ENCODE assay signal across 12 cellular contexts in the genomic region with DNA sequence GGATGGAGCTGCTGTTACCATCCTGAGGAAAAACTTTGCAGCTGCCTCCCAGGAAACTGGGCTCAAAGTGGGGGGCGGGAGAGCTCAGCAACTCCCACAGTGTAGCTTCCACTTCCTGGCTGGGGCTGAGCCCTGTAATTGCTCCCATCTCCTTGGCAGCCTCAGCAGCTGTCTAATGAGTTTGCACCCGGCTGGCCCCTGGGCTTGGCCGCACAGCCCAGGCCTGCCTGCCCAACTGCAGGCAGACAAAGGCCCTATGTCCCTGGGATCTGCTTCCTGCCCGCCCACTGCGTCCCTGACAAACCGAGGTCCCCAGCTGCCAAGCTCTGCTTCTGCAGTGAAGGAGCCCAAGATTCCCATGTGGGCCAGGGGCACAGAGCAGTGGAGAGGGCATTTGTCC. TPM values are rescaled to one million over a fixed set of nuclear protein-coding genes. Genes with fewer than 3 reads are reported as not detected.
A peak's percentile ranks its signal among the peaks of the same experiment; 100 is the strongest.
DNase-seq lines count a peak whose midpoint lies in the region; ATAC-seq lines count a peak whose summit lies in the region.
"Had no signal": no experiment of that assay in that cellular context is flagged by ENCODE, and none has a peak within 500 bp of the region (broad histone marks: within the 10 kb centered on the region; RNA-seq: fewer than 3 reads in every experiment).

No MANE protein-coding gene starts in this region.

- WGBS in mesendoderm (ENCODE audit: extremely low coverage, insufficient coverage, low lambda C conversion rate): no CpG with 5 or more reads among the region's 6 CpGs

- H2BK5ac ChIP-seq in mesendoderm (ENCODE audit: low read length): no peak overlapping the region

- no peak overlapping the region for H3K4me3 ChIP-seq in mesendoderm (ENCODE audit: low read length)

- no peaks in the 10 kb centered on the region for H3K79me2 ChIP-seq in mesendoderm (ENCODE audit: control insufficient read depth, insufficient read depth, low read length)

- peak; percentile 36 for DNase-seq in M059J (ENCODE audit: low read depth)
- peak in 54 of 56 donors; percentile 22 to 93 (median 76) for DNase-seq in amygdala (lab: John Stamatoyannopoulos, UW)
- peak; percentile 67 for DNase-seq in inferior parietal cortex (ENCODE audit: extremely low spot score)
- peak; percentile 77 for DNase-seq in sciatic nerve (ENCODE audit: low spot score)
- DNase-seq in GM19240 (ENCODE audit: insufficient read length, low spot score): no peak
- no peak for DNase-seq in mesendoderm
- DNase-seq: activated CD4-positive, alpha-beta T cell treated with anti-CD3 and anti-CD28 coated beads, Interleukin-2, amount 50 U/mL, for 1 hour; activated gamma-delta T cell; stimulated activated CD4-positive, alpha-beta T cell treated with anti-CD3 and anti-CD28 coated beads, Interleukin-15, amount 100 ng/mL, for 24 hours; SW 1271 had no signal

- no peaks in the 10 kb centered on the region for H3K27me3 ChIP-seq in mesendoderm (ENCODE audit: insufficient read depth, low read length, poor library complexity)

- peaks cover 4% of the 10 kb centered on the region for H3K4me1 ChIP-seq in mesendoderm (ENCODE audit: control insufficient read depth, low read depth, low read length)

- no peaks in the 10 kb centered on the region for H3K36me3 ChIP-seq in mesendoderm (ENCODE audit: control insufficient read depth, insufficient read depth, low read length)

- no peak overlapping the region for H2BK120ac ChIP-seq in mesendoderm (ENCODE audit: low read depth, low read length)

- ATAC-seq in sciatic nerve (peak; percentile 93), GM18873 (IDR thresholded peaks at IDR 0.05; ENCODE audit: low FRiP score, unreplicated experiment) (no peak), HG03045 (IDR thresholded peaks at IDR 0.05; ENCODE audit: unreplicated experiment) (no peak)

- H3K4me2 ChIP-seq in mesendoderm (ENCODE audit: low read length): no peak overlapping the region

- H3K27ac ChIP-seq in mesendoderm (ENCODE audit: low read depth, low read length): no peak overlapping the region

- H4K5ac ChIP-seq in mesendoderm (ENCODE audit: low read length): no peak overlapping the region

- H4K8ac ChIP-seq in mesendoderm (ENCODE audit: low read depth, low read length): no peak overlapping the region

- no peak overlapping the region for H2AK5ac ChIP-seq in mesendoderm (ENCODE audit: low read length)

- H2BK15ac ChIP-seq in mesendoderm (replicated peaks; ENCODE audit: low read depth): no peak overlapping the region

- no peaks in the 10 kb centered on the region for H3K79me1 ChIP-seq in mesendoderm (ENCODE audit: low read length)

- H3K23ac ChIP-seq in mesendoderm (ENCODE audit: low read length): no peak overlapping the region

- no peak overlapping the region for H3K4ac ChIP-seq in mesendoderm (ENCODE audit: low read depth, low read length)

- intact Hi-C loops in sciatic nerve (cut with DNase I): no loop called here

- H3K9ac ChIP-seq in mesendoderm (ENCODE audit: low read length): no peak overlapping the region

- H3K56ac ChIP-seq in mesendoderm (ENCODE audit: low read length): no peak overlapping the region

- no peak overlapping the region for H3K18ac ChIP-seq in mesendoderm (ENCODE audit: low read length)

RNA-seq across cellular contexts. Expression of a gene that starts 30.1 kb away (rescaled TPM):
- not detected in 2 replicates for total RNA-seq in M059J (2014; rRNA removed; shearing (Covaris generic))
- not detected for total RNA-seq in sciatic nerve
- 0.48 TPM for polyA plus RNA-seq in mesendoderm (2013, experiment 1 of 2)
- 0.48 TPM for polyA plus RNA-seq in mesendoderm (2013, experiment 2 of 2)

Comparison
In these comparisons a context has a peak if more than half of its experiments do, and no peak if none do; other contexts are left out.
1. DNase-seq: peak in M059J (single experiment), amygdala (54 of 56), inferior parietal cortex (single experiment) and sciatic nerve (single experiment); none in GM19240 (single experiment) and mesendoderm (single experiment).